Comparison of ENCODE assay signal across 29 cellular contexts in genomic region chr6:167154291-167154690, GRCh38. TPM values are rescaled to one million over a fixed set of nuclear protein-coding genes. Genes with fewer than 3 reads are reported as not detected.
DNase-seq lines count a peak whose midpoint lies in the region; ATAC-seq, FAIRE-seq and TF ChIP-seq lines count a peak whose summit lies in the region.
"Had no signal": no experiment of that assay in that cellular context is flagged by ENCODE, and none has a peak within 500 bp of the region (broad histone marks: within the 10 kb centered on the region; RNA-seq: fewer than 3 reads in every experiment).

No MANE protein-coding gene starts in this region.

- TF ChIP-seq EP300 in HepG2 (IDR thresholded peaks at IDR 0.05; ENCODE audit: low read depth in 2 of 2, low read length in 2 of 2) (no peak), HepG2 (CRISPR knock-in tag; IDR thresholded peaks at IDR 0.05; ENCODE audit: borderline replicate concordance) (no peak)

- intact Hi-C loops in HepG2 (cut with micrococcal nuclease; ENCODE audit: unreplicated experiment) (no loop called here), right lobe of liver (cut with DNase I) (no loop called here), activated B cell treated with CpG ODN at 0.5 μM for 24 hours (cut with micrococcal nuclease) (loop anchor here (10.0 kb wide), 1 partner anchor 809 kb away; the partner anchor contains the start of gene SFT2D1), mucosa of descending colon (cut with DNase I, micrococcal nuclease) (no loop called here), tibial artery (cut with DNase I; ENCODE audit: low total_unique reads) (no loop called here)

- no peak for TF ChIP-seq POLR2A in HepG2 (IDR thresholded peaks at IDR 0.05; ENCODE audit: insufficient read depth in 1 of 2, low read depth in 2 of 2, low read length in 2 of 2)
- TF ChIP-seq POLR2A in right lobe of liver (IDR thresholded peaks at IDR 0.05) = no peak

- H2BK12ac ChIP-seq in H9 (ENCODE audit: insufficient read length, low read depth, low read length) = no peak overlapping the region

- no peaks in the 10 kb centered on the region for H3K9me3 ChIP-seq in HepG2 (ENCODE audit: low read length)
- H3K9me3 ChIP-seq in right lobe of liver = no peaks in the 10 kb centered on the region
- H3K9me3 ChIP-seq in mucosa of descending colon = no peaks in the 10 kb centered on the region
- no peaks in the 10 kb centered on the region for H3K9me3 ChIP-seq in tibial artery
- no peaks in the 10 kb centered on the region for H3K9me3 ChIP-seq in H9 (ENCODE audit: control insufficient read depth, low read depth, low read length)
- H3K9me3 ChIP-seq: BLaER1, HAP-1 had no signal

- TF ChIP-seq RAD21 in HepG2 (CRISPR knock-in tag; IDR thresholded peaks at IDR 0.05) = no peak

- no peaks in the 10 kb centered on the region for H3K36me3 Mint-ChIP-seq in activated B cell treated with CpG ODN at 0.5 μM for 24 hours (ENCODE audit: low read depth)
- no peaks in the 10 kb centered on the region for H3K36me3 Mint-ChIP-seq in memory B cell
- peaks cover 0 to 13% (median 9%) of the 10 kb centered on the region in 3 experiments; a peak in 6 of 7 replicates for H3K36me3 Mint-ChIP-seq in H9 (ENCODE audit: insufficient read depth in 1 of 3, low read depth in 3 of 3)

- no peaks in the 10 kb centered on the region for H3K9me3 Mint-ChIP-seq in activated B cell treated with CpG ODN at 0.5 μM for 24 hours
- H3K9me3 Mint-ChIP-seq in memory B cell = no peaks in the 10 kb centered on the region
- peaks cover 5 to 6% of the 10 kb centered on the region in 2 experiments; a peak in 4 of 5 replicates for H3K9me3 Mint-ChIP-seq in H9
- H3K9me3 Mint-ChIP-seq: CD4-positive, alpha-beta T cell had no signal

- H3K4me1 ChIP-seq in HepG2 (ENCODE audit: insufficient read depth, low read length) = peaks cover 14% of the 10 kb centered on the region; the same call in 1 of the 2 replicates
- no peaks in the 10 kb centered on the region for H3K4me1 ChIP-seq in right lobe of liver
- no peaks in the 10 kb centered on the region for H3K4me1 ChIP-seq in mucosa of descending colon (ENCODE audit: low read depth)
- peaks cover 0 to 9% (median 0%) of the 10 kb centered on the region in 4 donors for H3K4me1 ChIP-seq in tibial artery
- peaks cover 10% of the 10 kb centered on the region; the same call in 1 of the 2 replicates for H3K4me1 ChIP-seq in H9 (ENCODE audit: insufficient read depth, low read length)
- H3K4me1 ChIP-seq: HAP-1 had no signal

- H3T11ph ChIP-seq in H9 (ENCODE audit: low read length) = no peak overlapping the region

- H2BK15ac ChIP-seq in H9 (ENCODE audit: low read depth, low read length) = no peak overlapping the region

- no peak overlapping the region for H3K4me3 ChIP-seq in HepG2 (replicated peaks in 1 of 3; ENCODE audit: insufficient read depth in 1 of 3, low read depth in 2 of 3, low read length in 3 of 3)
- H3K4me3 ChIP-seq in right lobe of liver = no peak overlapping the region
- H3K4me3 ChIP-seq in mucosa of descending colon = no peak overlapping the region
- no peak overlapping the region for H3K4me3 ChIP-seq in tibial artery
- H3K4me3 ChIP-seq: BLaER1, GM23338, HAP-1, K562 had no signal

- H2BK120ac ChIP-seq in H9 (ENCODE audit: low read depth, low read length, poor library complexity, severe bottlenecking) = no peak overlapping the region

- CTCF ChIA-PET in HepG2 (lab: Yijun Ruan, JAX; ENCODE audit: low intra/inter-chr PET ratio, low total read pairs) = no interaction called here
- CTCF ChIA-PET in activated B cell treated with CpG ODN at 0.5 μM for 24 hours (lab: Charles Lee) = no interaction called here

- no peaks in the 10 kb centered on the region for H3K23me2 ChIP-seq in H9 (ENCODE audit: insufficient read length, low read depth, low read length, poor library complexity, severe bottlenecking)

- no peak overlapping the region for H3K23ac ChIP-seq in H9 (ENCODE audit: insufficient read length, low read depth, low read length)

- H3K56ac ChIP-seq in H9 (ENCODE audit: insufficient read length, low read depth, low read length) = no peak overlapping the region

- no peak overlapping the region for H2BK20ac ChIP-seq in H9 (ENCODE audit: low read depth, low read length, poor library complexity, severe bottlenecking)

- H3K27ac ChIP-seq in HepG2 (ENCODE audit: extremely low read length, insufficient read depth, low read length) (no peak overlapping the region), right lobe of liver (no peak overlapping the region), tibial artery (no peak overlapping the region), H9 (ENCODE audit: insufficient read length, low read depth, low read length) (no peak overlapping the region)
- H3K27ac ChIP-seq: BLaER1 had no signal

- no peaks in the 10 kb centered on the region for H4K20me1 ChIP-seq in HepG2 (ENCODE audit: insufficient read depth, low read length)
- H4K20me1 ChIP-seq in H9 (ENCODE audit: control insufficient read depth, insufficient read depth, insufficient read length) = no peaks in the 10 kb centered on the region
- H4K20me1 ChIP-seq: BLaER1 had no signal

- H3K27me3 ChIP-seq in HepG2 (ENCODE audit: control insufficient read depth in 1 of 2, insufficient read depth in 2 of 2, low read length in 2 of 2) = peaks cover 11 to 87% of the 10 kb centered on the region in 2 experiments; a peak in 4 of 5 replicates
- H3K27me3 ChIP-seq in right lobe of liver = no peaks in the 10 kb centered on the region
- H3K27me3 ChIP-seq in tibial artery = peaks cover 0 to 13% of the 10 kb centered on the region in 2 donors
- no peaks in the 10 kb centered on the region; the same call in 1 of the 2 replicates for H3K27me3 ChIP-seq in H9 (ENCODE audit: insufficient read depth, low read length)
- H3K27me3 ChIP-seq: BLaER1 had no signal

- peak overlapping the region; percentile 88 for H3K4me3 Mint-ChIP-seq in activated B cell treated with CpG ODN at 0.5 μM for 24 hours
- peak overlapping the region; percentile 66 for H3K4me3 Mint-ChIP-seq in memory B cell
- H3K4me3 Mint-ChIP-seq in H9 = no peak overlapping the region
- H3K4me3 Mint-ChIP-seq: GM23338 had no signal

- no peaks in the 10 kb centered on the region for H3K27me3 Mint-ChIP-seq in activated B cell treated with CpG ODN at 0.5 μM for 24 hours
- no peaks in the 10 kb centered on the region for H3K27me3 Mint-ChIP-seq in memory B cell
- peaks cover 6% of the 10 kb centered on the region for H3K27me3 Mint-ChIP-seq in H9 (ENCODE audit: low read depth)

- TF ChIP-seq CTCF in HepG2 (CRISPR knock-in tag; IDR thresholded peaks at IDR 0.05) (no peak), right lobe of liver (IDR thresholded peaks at IDR 0.05) (no peak), activated B cell treated with CpG ODN at 0.5 μM for 24 hours (IDR thresholded peaks at IDR 0.05) (no peak), mucosa of descending colon (IDR thresholded peaks at IDR 0.05) (no peak), tibial artery (IDR thresholded peaks at IDR 0.05) (no peak), H9 (conservative IDR thresholded peaks at IDR 0.05) (no peak)

- FAIRE-seq in HepG2 (lab: Jason Lieb, UNC) = no peak
- FAIRE-seq: K562, RCC 7860 had no signal

- ATAC-seq in HepG2 (peak; percentile 43), right lobe of liver (no peak), activated B cell treated with CpG ODN at 0.5 μM for 24 hours (ENCODE audit: low read depth) (no peak), memory B cell (ENCODE audit: low read depth) (no peak), mucosa of descending colon (no peak)
- ATAC-seq: GM23338, K562 had no signal

- POLR2A ChIA-PET in HepG2 (lab: Yijun Ruan, JAX) (no interaction called here), activated B cell treated with CpG ODN at 0.5 μM for 24 hours (lab: Charles Lee) (interaction anchor here (0.6 to 1.7 kb wide), 4 partner anchors 13 to 63 kb away, joined by 4 to 5 read pairs (median 5); no protein-coding TSS in a partner anchor)

- H3K27ac Mint-ChIP-seq in activated B cell treated with CpG ODN at 0.5 μM for 24 hours (peak overlapping the region; percentile 88), memory B cell (peak overlapping the region; percentile 92), H9 (no peak overlapping the region)
- H3K27ac Mint-ChIP-seq: CD4-positive, alpha-beta T cell; GM23338; HFFc6 had no signal

- H3K36me3 ChIP-seq in HepG2 (replicated peaks in 1 of 2; ENCODE audit: control insufficient read depth in 1 of 2, insufficient read depth in 2 of 2, low read length in 2 of 2) = no peaks in the 10 kb centered on the region
- H3K36me3 ChIP-seq in right lobe of liver = no peaks in the 10 kb centered on the region
- no peaks in the 10 kb centered on the region for H3K36me3 ChIP-seq in mucosa of descending colon (ENCODE audit: low read depth)
- H3K36me3 ChIP-seq in tibial artery = no peaks in the 10 kb centered on the region
- H3K36me3 ChIP-seq: BLaER1, HAP-1 had no signal

- H3K9ac ChIP-seq in HepG2 (ENCODE audit: insufficient read depth, low read depth, low read length) = no peak overlapping the region
- H3K9ac ChIP-seq in H9 (ENCODE audit: extremely low read depth, insufficient read length, low read length) = no peak overlapping the region
- H3K9ac ChIP-seq: BLaER1 had no signal

- H3K4me2 ChIP-seq in HepG2 (ENCODE audit: low read depth, low read length) (no peak overlapping the region), H9 (ENCODE audit: insufficient read depth, insufficient read length, low read length) (no peak overlapping the region)
- H3K4me2 ChIP-seq: BLaER1, GM23338 had no signal

- no peak overlapping the region for H3K18ac ChIP-seq in H9 (ENCODE audit: insufficient read length, low read depth, low read length)

- in situ Hi-C loops in HepG2 (cut with HindIII; ENCODE audit: extremely low pct_ligation_motif_present, low pct_unique_long_range_greater_than_20kb) = no loop called here

- no peak overlapping the region for H4K5ac ChIP-seq in H9 (ENCODE audit: insufficient read length, low read depth, low read length)

- no peak overlapping the region for H3K4ac ChIP-seq in H9 (ENCODE audit: low read depth, low read length)

- no TSS peak for BruUV-seq in HepG2 (replicated peaks; lab: Mats Ljungman, UMichigan)

- H2AFZ ChIP-seq in HepG2 (ENCODE audit: low read length) (no peak overlapping the region), H9 (ENCODE audit: low read length) (no peak overlapping the region)
- H2AFZ ChIP-seq: GM23338 had no signal

- no peaks in the 10 kb centered on the region for H3K79me1 ChIP-seq in H9 (ENCODE audit: insufficient read depth, low read depth, low read length, poor library complexity, severe bottlenecking)

- H3K79me2 ChIP-seq in HepG2 (ENCODE audit: insufficient read depth, low read length) (no peaks in the 10 kb centered on the region), H9 (ENCODE audit: insufficient read depth, low read length) (no peaks in the 10 kb centered on the region)

- H2BK5ac ChIP-seq in H9 (ENCODE audit: insufficient read length, low read length) = no peak overlapping the region

- no peak overlapping the region for H2AK5ac ChIP-seq in H9 (ENCODE audit: insufficient read length, low read length)

- H3K4me1 Mint-ChIP-seq in activated B cell treated with CpG ODN at 0.5 μM for 24 hours = peaks cover 61% of the 10 kb centered on the region
- peaks cover 40% of the 10 kb centered on the region for H3K4me1 Mint-ChIP-seq in memory B cell
- H3K4me1 Mint-ChIP-seq in H9 = peaks cover 20 to 35% of the 10 kb centered on the region in 2 experiments

- H4K91ac ChIP-seq in H9 (ENCODE audit: insufficient read length, low read depth, low read length) = no peak overlapping the region

- 28% methylated on average over 9 of the region's 9 CpGs for WGBS in HepG2 (ENCODE audit: low lambda C conversion rate)
- WGBS in right lobe of liver (ENCODE audit: insufficient coverage, low coverage, low lambda C conversion rate, missing lambda C conversion rate) = 77% methylated on average over 5 of the region's 9 CpGs
- WGBS in H9 (ENCODE audit: extremely low coverage, insufficient read length, low lambda C conversion rate) = no CpG with 5 or more reads among the region's 9 CpGs

- no peak overlapping the region for H4K8ac ChIP-seq in H9 (replicated peaks; ENCODE audit: insufficient read length, low read depth, low read length)

- no peak overlapping the region for H3K14ac ChIP-seq in H9 (ENCODE audit: insufficient read depth, low read length)

- DNase-seq in HepG2 (ENCODE audit: low spot score) (no peak), right lobe of liver (no peak), activated B cell treated with CpG ODN at 0.5 μM for 24 hours (no peak), memory B cell (ENCODE audit: low spot score in 2 of 2) (no peak), mucosa of descending colon (no peak), tibial artery (no peak), H9 (no peak)
- DNase-seq: CD4-positive, alpha-beta T cell; COR-L47; DMS53; HFFc6; NCI-H1092 treated with DMSO at 0.1 percent for 48 hours; NCI-H1436; NCI-H187; NCI-H2081 treated with DMSO at 0.1 percent for 48 hours; NCI-H2171; NCI-H226; NCI-H510A; NCI-H69 had no signal

RNA-seq across cellular contexts. Expression of gene GPR31, which starts 3.5 kb away (rescaled TPM):
- total RNA-seq in HepG2 (2016; rRNA removed; fragmentation: Illumina TruSeq; extraction: Trizol) (not detected in 2 replicates), right lobe of liver (not detected), activated B cell treated with CpG ODN at 0.5 μM for 24 hours (not detected in 2 replicates), mucosa of descending colon (not detected), H9 (2021) (not detected in 2 replicates)
- total RNA-seq in HepG2 (2016; cell fraction: cytosol; rRNA removed; fragmentation: Illumina TruSeq; extraction: Trizol; ENCODE audit: low read depth) = not detected in 2 replicates
- total RNA-seq in HepG2 (2016; cell fraction: insoluble cytoplasmic fraction; rRNA removed; fragmentation: Illumina TruSeq; extraction: Trizol) = not detected in 2 replicates
- not detected in 2 replicates for total RNA-seq in HepG2 (2016; cell fraction: membrane; rRNA removed; fragmentation: Illumina TruSeq; extraction: Trizol)
- not detected in 2 replicates for total RNA-seq in HepG2 (2016; cell fraction: nucleus; rRNA removed; fragmentation: Illumina TruSeq; extraction: Trizol)
- polyA plus RNA-seq in HepG2 (2011; rRNA removed) = not detected in 2 replicates
- not detected in 2 replicates for polyA plus RNA-seq in HepG2 (2011; cell fraction: cytosol; rRNA removed)
- not detected in 2 replicates for polyA plus RNA-seq in HepG2 (2011; cell fraction: nucleus; rRNA removed)
- polyA plus RNA-seq in HepG2 (2012) = not detected in 2 replicates
- polyA plus RNA-seq in HepG2 (2016; cell fraction: cytosol; fragmentation: Illumina TruSeq; extraction: Trizol; ENCODE audit: low read depth) = not detected in 2 replicates
- polyA plus RNA-seq in HepG2 (2016; cell fraction: insoluble cytoplasmic fraction; fragmentation: Illumina TruSeq; extraction: Trizol; ENCODE audit: low read depth) = not detected in 2 replicates
- polyA plus RNA-seq in HepG2 (2016; cell fraction: membrane; fragmentation: Illumina TruSeq; extraction: Trizol; ENCODE audit: low read depth) = not detected in 2 replicates
- not detected in 2 replicates for polyA plus RNA-seq in HepG2 (2016; cell fraction: nucleus; fragmentation: Illumina TruSeq; extraction: Trizol; ENCODE audit: insufficient read depth, low read depth)
- polyA minus RNA-seq in HepG2 (2011; rRNA and poly(A)+ RNA removed; ENCODE audit: low replicate concordance) = not detected in 2 replicates
- polyA minus RNA-seq in HepG2 (2011; cell fraction: cytosol; rRNA and poly(A)+ RNA removed) = not detected in 2 replicates
- polyA minus RNA-seq in HepG2 (2011; cell fraction: nucleus; rRNA and poly(A)+ RNA removed) = not detected in 2 replicates
- total RNA-seq: A172; CD4-positive, alpha-beta T cell; Daoy; G401; GM23338; HFFc6; HT-29; K562; M059J had no signal
- polyA plus RNA-seq: GM23338, K562 had no signal

RNA-seq across cellular contexts. Expression of gene CCR6, which starts 31.4 kb away (rescaled TPM):
- total RNA-seq in HepG2 (2016; rRNA removed; fragmentation: Illumina TruSeq; extraction: Trizol) (4.2 and 4.5 TPM in 2 replicates), right lobe of liver (under 1 TPM in 3 of 6 experiments, not detected in 3; 0.06 to 0.58 (median 0.12) TPM), activated B cell treated with CpG ODN at 0.5 μM for 24 hours (26.2 and 28.9 TPM in 2 replicates), mucosa of descending colon (under 1 TPM in 2 of 3 donors, not detected in 1; 0.17 to 0.43 TPM), H9 (2021) (not detected in 2 replicates)
- 0.10 TPM in 1 of 2 replicates, not detected in the other for total RNA-seq in HepG2 (2016; cell fraction: cytosol; rRNA removed; fragmentation: Illumina TruSeq; extraction: Trizol; ENCODE audit: low read depth)
- total RNA-seq in HepG2 (2016; cell fraction: insoluble cytoplasmic fraction; rRNA removed; fragmentation: Illumina TruSeq; extraction: Trizol) = 4.0 and 4.5 TPM in 2 replicates
- 1.2 and 1.3 TPM in 2 replicates for total RNA-seq in HepG2 (2016; cell fraction: membrane; rRNA removed; fragmentation: Illumina TruSeq; extraction: Trizol)
- 0.56 and 1.4 TPM in 2 replicates for total RNA-seq in HepG2 (2016; cell fraction: nucleus; rRNA removed; fragmentation: Illumina TruSeq; extraction: Trizol)
- 8.7 and 11.3 TPM in 2 replicates for polyA plus RNA-seq in HepG2 (2011; rRNA removed)
- polyA plus RNA-seq in HepG2 (2011; cell fraction: cytosol; rRNA removed) = 11.0 and 18.6 TPM in 2 replicates
- polyA plus RNA-seq in HepG2 (2011; cell fraction: nucleus; rRNA removed) = 3.2 and 3.5 TPM in 2 replicates
- polyA plus RNA-seq in HepG2 (2012) = 9.4 and 18.5 TPM in 2 replicates
- 0.07 and 0.20 TPM in 2 replicates for polyA plus RNA-seq in HepG2 (2016; cell fraction: cytosol; fragmentation: Illumina TruSeq; extraction: Trizol; ENCODE audit: low read depth)
- polyA plus RNA-seq in HepG2 (2016; cell fraction: insoluble cytoplasmic fraction; fragmentation: Illumina TruSeq; extraction: Trizol; ENCODE audit: low read depth) = 2.7 and 3.0 TPM in 2 replicates
- 0.43 and 0.55 TPM in 2 replicates for polyA plus RNA-seq in HepG2 (2016; cell fraction: membrane; fragmentation: Illumina TruSeq; extraction: Trizol; ENCODE audit: low read depth)
- 1.1 and 2.3 TPM in 2 replicates for polyA plus RNA-seq in HepG2 (2016; cell fraction: nucleus; fragmentation: Illumina TruSeq; extraction: Trizol; ENCODE audit: insufficient read depth, low read depth)
- polyA minus RNA-seq in HepG2 (2011; rRNA and poly(A)+ RNA removed; ENCODE audit: low replicate concordance) = 31.5 TPM in 1 of 2 replicates, not detected in the other
- polyA minus RNA-seq in HepG2 (2011; cell fraction: cytosol; rRNA and poly(A)+ RNA removed) = 9.9 and 14.7 TPM in 2 replicates
- 0.77 and 1.4 TPM in 2 replicates for polyA minus RNA-seq in HepG2 (2011; cell fraction: nucleus; rRNA and poly(A)+ RNA removed)
- total RNA-seq: A172, Daoy, G401, GM23338, HFFc6, K562 had no signal
- polyA plus RNA-seq: GM23338, K562 had no signal

Comparison
In these comparisons a context has a peak if more than half of its experiments do, and no peak if none do; other contexts are left out.
1. H3K27ac Mint-ChIP-seq: peak in activated B cell treated with CpG ODN at 0.5 μM for 24 hours (single experiment) and memory B cell (single experiment); none in H9 (0 of 3).
2. H3K4me3 Mint-ChIP-seq: peak in activated B cell treated with CpG ODN at 0.5 μM for 24 hours (single experiment) and memory B cell (single experiment); none in H9 (0 of 2).